In the genomic region with DNA sequence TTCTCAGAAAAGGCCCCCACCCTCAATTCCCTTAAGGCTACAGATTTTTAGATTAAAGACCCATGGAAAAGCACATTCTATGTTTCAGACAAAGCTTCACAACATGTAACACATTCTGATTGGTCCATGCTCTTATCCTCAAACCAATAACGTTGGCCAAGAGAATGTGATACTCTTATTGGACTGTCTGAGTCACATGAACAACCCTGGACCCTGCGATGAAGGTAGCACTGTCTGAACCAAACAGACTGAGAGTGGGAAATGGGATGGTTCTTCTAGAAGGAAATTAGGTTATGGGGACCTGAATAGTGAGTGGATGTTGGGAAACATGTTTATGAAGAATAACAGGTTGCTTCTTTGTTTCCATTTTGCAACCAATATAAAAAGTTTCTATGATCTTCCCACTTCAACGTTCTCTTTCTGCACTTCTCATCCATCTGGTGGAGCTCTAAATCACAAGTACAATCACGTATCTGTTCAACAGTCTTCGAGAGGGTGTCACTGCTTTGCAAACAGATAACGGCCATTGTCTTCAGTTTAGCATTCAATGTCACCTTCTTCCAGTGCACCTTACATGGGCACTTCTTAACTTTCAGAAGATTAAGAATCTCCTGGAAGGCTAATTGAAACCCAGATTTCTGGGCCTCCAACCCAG, we compare ENCODE assay signal across 33 cellular contexts.
"Had no signal": no experiment of that assay in that cellular context is flagged by ENCODE, and none has a peak within 500 bp of the region (broad histone marks: within the 10 kb centered on the region; RNA-seq: fewer than 3 reads in every experiment).

No MANE protein-coding gene starts in this region.

- H3K27me3 ChIP-seq: ascending aorta, cardiac muscle cell, colonic mucosa, esophagus squamous epithelium, ovary, sigmoid colon, tibial nerve had no signal

- H3K4me1 ChIP-seq: ascending aorta, colonic mucosa, esophagus squamous epithelium, lower lobe of right lung, prostate gland, sigmoid colon, tibial nerve had no signal

- H3K27ac ChIP-seq: ascending aorta, cardiac muscle cell, colonic mucosa, epithelial cell of prostate, esophagus squamous epithelium, lower lobe of right lung, ovary, prostate gland, sigmoid colon, tibial nerve, WERI-Rb-1 had no signal

- ATAC-seq: activated CD4-positive, CD25-positive, alpha-beta regulatory T cell treated with anti-CD3 and anti-CD28 coated beads, Interleukin-2, amount 50 U/mL, for 24 hours; left lobe of liver had no signal

- H3K36me3 ChIP-seq: ascending aorta, cardiac muscle cell, colonic mucosa, esophagus squamous epithelium, lower lobe of right lung, ovary, prostate gland, sigmoid colon, tibial nerve, WERI-Rb-1 had no signal

- DNase-seq: activated CD4-positive, alpha-beta memory T cell treated with anti-CD3 and anti-CD28 coated beads for 36 hours; activated CD4-positive, alpha-beta T cell treated with anti-CD3 and anti-CD28 coated beads for 48 hours; activated CD8-positive, alpha-beta memory T cell treated with anti-CD3 and anti-CD28 coated beads, Interleukin-2, amount 50 U/mL, for 4 hours; activated effector memory CD4-positive, alpha-beta T cell treated with anti-CD3 and anti-CD28 coated beads, Interleukin-2, amount 50 U/mL, for 16 hours; activated naive CD4-positive, alpha-beta T cell treated with anti-CD3 and anti-CD28 coated beads for 36 hours; activated naive CD8-positive, alpha-beta T cell treated with anti-CD3 and anti-CD28 coated beads, Interleukin-2, amount 10 ng/mL, durations not matched to agents 7 days and 5 days; activated T-cell treated with anti-CD3 and anti-CD28 coated beads, Interleukin-2, amount 50 U/mL, for 1 hour; cerebellar nuclear complex; colonic mucosa; effector CD8-positive, alpha-beta T cell; esophagus squamous epithelium; foreskin melanocyte; kidney glomerular epithelial cell; lower lobe of right lung; nephron progenitor cell; ovary; retina; sigmoid colon; stimulated activated CD4-positive, alpha-beta T cell treated with anti-CD3 and anti-CD28 coated beads, Interleukin-1b, Interleukin-23, amount 100 ng/mL, for 48 hours; stimulated activated CD4-positive, alpha-beta T cell treated with anti-CD3 and anti-CD28 coated beads, Interleukin-4, amount 100 ng/mL, for 4 hours; stimulated activated CD8-positive, alpha-beta memory T cell treated with anti-CD3 and anti-CD28 coated beads, Interleukin-4, amount 100 ng/mL, for 48 hours; stimulated activated naive B cell treated with anti-CD40 and anti-IgM and Interleukin-4, amounts not matched to agents 10 μg/mL and 1 μg/mL and 100 μg/mL, for 72 hours; T1000; WERI-Rb-1 had no signal

- H3K9me3 ChIP-seq: ascending aorta, colonic mucosa, lower lobe of right lung, ovary, prostate gland had no signal

- H3K27me3 Mint-ChIP-seq: activated CD4-positive, alpha-beta memory T cell treated with anti-CD3 and anti-CD28 coated beads for 36 hours had no signal

- H3K36me3 Mint-ChIP-seq: activated CD4-positive, alpha-beta memory T cell treated with anti-CD3 and anti-CD28 coated beads for 36 hours; activated naive CD8-positive, alpha-beta T cell treated with anti-CD3 and anti-CD28 coated beads, Interleukin-2, amount 10 ng/mL, durations not matched to agents 7 days and 5 days had no signal

- H3K4me3 ChIP-seq: ascending aorta, cardiac muscle cell, colonic mucosa, esophagus squamous epithelium, lower lobe of right lung, ovary, prostate gland, sigmoid colon, tibial nerve had no signal

- H3K27ac Mint-ChIP-seq: activated CD4-positive, alpha-beta memory T cell treated with anti-CD3 and anti-CD28 coated beads for 36 hours; activated naive CD4-positive, alpha-beta T cell treated with anti-CD3 and anti-CD28 coated beads for 36 hours; activated naive CD8-positive, alpha-beta T cell treated with anti-CD3 and anti-CD28 coated beads, Interleukin-2, amount 10 ng/mL, durations not matched to agents 7 days and 5 days; activated T-helper 1 cell treated with anti-CD3 and anti-CD28 coated beads, Interleukin-12 subunit alpha, Interleukin-12 subunit beta, Interleukin-2, Interleukin-4 antibody, amounts not matched to agents 30 ng/mL and 10 ng/mL and 1 ng/mL, durations not matched to agents 14 hours and 24 hours and 36 hours; brain; nephron progenitor cell had no signal

- H3K4me3 Mint-ChIP-seq: activated CD4-positive, alpha-beta memory T cell treated with anti-CD3 and anti-CD28 coated beads for 36 hours; activated naive CD4-positive, alpha-beta T cell treated with anti-CD3 and anti-CD28 coated beads for 36 hours; activated naive CD8-positive, alpha-beta T cell treated with anti-CD3 and anti-CD28 coated beads, Interleukin-2, amount 10 ng/mL, durations not matched to agents 7 days and 5 days; activated T-helper 1 cell treated with anti-CD3 and anti-CD28 coated beads, Interleukin-12 subunit alpha, Interleukin-12 subunit beta, Interleukin-2, Interleukin-4 antibody, amounts not matched to agents 30 ng/mL and 10 ng/mL and 1 ng/mL, durations not matched to agents 14 hours and 24 hours and 36 hours; brain; nephron progenitor cell; stimulated activated naive B cell treated with anti-CD40 and anti-IgM and Interleukin-4, amounts not matched to agents 10 μg/mL and 1 μg/mL and 100 μg/mL, for 72 hours had no signal
